In the genomic region with DNA sequence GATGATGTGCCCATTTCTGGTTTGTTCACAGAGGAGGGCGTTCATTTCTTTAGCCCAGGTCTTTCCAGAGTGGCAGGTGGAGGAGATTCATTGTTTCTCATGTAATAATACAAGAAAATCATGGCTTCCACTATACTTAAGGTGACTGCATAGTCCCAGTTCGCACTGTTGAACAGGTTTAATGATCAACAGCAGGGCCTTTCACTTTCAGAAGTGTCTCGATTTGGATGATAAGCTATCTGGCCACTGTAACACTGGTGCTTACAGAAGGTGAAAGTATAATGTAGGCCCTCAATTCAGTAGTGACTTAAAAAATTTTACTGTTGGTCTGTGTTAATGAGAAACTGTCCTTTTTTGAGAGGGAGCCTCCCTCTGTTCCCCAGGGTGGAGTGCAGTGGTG, we compare ENCODE assay signal across 8 cellular contexts. TPM values are rescaled to one million over a fixed set of nuclear protein-coding genes. Genes with fewer than 3 reads are reported as not detected.
DNase-seq lines count a peak whose midpoint lies in the region; ATAC-seq and TF ChIP-seq lines count a peak whose summit lies in the region.

No MANE protein-coding gene starts in this region.

- peak in 2 of 3 donors; percentile 26 to 85 for DNase-seq in CD4-positive, CD25-positive, alpha-beta regulatory T cell
- DNase-seq in sigmoid colon (no peak), ureter (ENCODE audit: low spot score) (no peak), NCI-H774 (lab: John Stamatoyannopoulos, UW) (no peak), SW 1271 (lab: John Stamatoyannopoulos, UW) (no peak)

- H3K9me3 ChIP-seq in CD4-positive, CD25-positive, alpha-beta regulatory T cell (ENCODE audit: control insufficient read depth in 2 of 2, low read length in 2 of 2), result no peaks in the 10 kb centered on the region
- no peaks in the 10 kb centered on the region for H3K9me3 ChIP-seq in sigmoid colon

- no peaks in the 10 kb centered on the region for H3K9me3 Mint-ChIP-seq in CD4-positive, CD25-positive, alpha-beta regulatory T cell
- H3K9me3 Mint-ChIP-seq in dendritic cell treated with granulocyte-macrophage colony-stimulating factor and Interleukin-4, amounts not matched to agents 40 ng/mL and 50 ng/mL, for 4 days, result no peaks in the 10 kb centered on the region

- H3K27me3 Mint-ChIP-seq in CD4-positive, CD25-positive, alpha-beta regulatory T cell, result peaks cover 8% of the 10 kb centered on the region
- no peaks in the 10 kb centered on the region for H3K27me3 Mint-ChIP-seq in dendritic cell treated with granulocyte-macrophage colony-stimulating factor and Interleukin-4, amounts not matched to agents 40 ng/mL and 50 ng/mL, for 4 days

- no peaks in the 10 kb centered on the region for H3K27me3 ChIP-seq in CD4-positive, CD25-positive, alpha-beta regulatory T cell (ENCODE audit: control insufficient read depth, insufficient read depth, low read length)
- no peaks in the 10 kb centered on the region for H3K27me3 ChIP-seq in sigmoid colon

- peak overlapping the region; percentile 38 to 97 (median 95) for H3K27ac Mint-ChIP-seq in CD4-positive, CD25-positive, alpha-beta regulatory T cell
- peak overlapping the region; percentile 97 for H3K27ac Mint-ChIP-seq in dendritic cell treated with granulocyte-macrophage colony-stimulating factor and Interleukin-4, amounts not matched to agents 40 ng/mL and 50 ng/mL, for 4 days

- TF ChIP-seq POLR2A in sigmoid colon (IDR thresholded peaks at IDR 0.05), result no peak

- TF ChIP-seq CTCF in sigmoid colon (IDR thresholded peaks at IDR 0.05), result no peak

- WGBS in sigmoid colon, 2 donors, result 25 to 45% methylated on average over 3 of the region's 3 CpGs

- H3K4me3 ChIP-seq in CD4-positive, CD25-positive, alpha-beta regulatory T cell (ENCODE audit: low read depth, low read length), result peak overlapping the region; percentile 89
- H3K4me3 ChIP-seq in sigmoid colon, result peak overlapping the region in 3 of 4 donors; percentile 66 to 100 (median 98)

- peaks cover 34% of the 10 kb centered on the region for H3K36me3 ChIP-seq in CD4-positive, CD25-positive, alpha-beta regulatory T cell (ENCODE audit: control insufficient read depth, insufficient read depth, low read length)
- peaks cover 0 to 17% (median 3%) of the 10 kb centered on the region in 4 donors for H3K36me3 ChIP-seq in sigmoid colon

- peaks cover 38% of the 10 kb centered on the region for H3K4me1 ChIP-seq in CD4-positive, CD25-positive, alpha-beta regulatory T cell (ENCODE audit: control insufficient read depth, insufficient read depth, low read length, poor library complexity, severe bottlenecking)
- H3K4me1 ChIP-seq in sigmoid colon, result peaks cover 0 to 29% (median 24%) of the 10 kb centered on the region in 4 donors

- H3K4me3 Mint-ChIP-seq in CD4-positive, CD25-positive, alpha-beta regulatory T cell, result peak overlapping the region; percentile 92 to 99 (median 98)
- H3K4me3 Mint-ChIP-seq in dendritic cell treated with granulocyte-macrophage colony-stimulating factor and Interleukin-4, amounts not matched to agents 40 ng/mL and 50 ng/mL, for 4 days, result peak overlapping the region; percentile 93

- H3K27ac ChIP-seq in CD4-positive, CD25-positive, alpha-beta regulatory T cell (ENCODE audit: insufficient read depth, low read length, poor library complexity, severe bottlenecking), result peak overlapping the region; percentile 95
- H3K27ac ChIP-seq in sigmoid colon, result no peak overlapping the region

- peaks cover 20% of the 10 kb centered on the region for H3K36me3 Mint-ChIP-seq in CD4-positive, CD25-positive, alpha-beta regulatory T cell
- H3K36me3 Mint-ChIP-seq in dendritic cell treated with granulocyte-macrophage colony-stimulating factor and Interleukin-4, amounts not matched to agents 40 ng/mL and 50 ng/mL, for 4 days (ENCODE audit: low read depth), result peaks cover 43% of the 10 kb centered on the region

- TF ChIP-seq EP300 in sigmoid colon (IDR thresholded peaks at IDR 0.05), result no peak

- peaks cover 12 to 64% (median 44%) of the 10 kb centered on the region in 4 donors for H3K4me1 Mint-ChIP-seq in CD4-positive, CD25-positive, alpha-beta regulatory T cell
- peaks cover 34% of the 10 kb centered on the region for H3K4me1 Mint-ChIP-seq in dendritic cell treated with granulocyte-macrophage colony-stimulating factor and Interleukin-4, amounts not matched to agents 40 ng/mL and 50 ng/mL, for 4 days (ENCODE audit: low read depth)

- ATAC-seq in CD4-positive, CD25-positive, alpha-beta regulatory T cell (ENCODE audit: low read depth in 2 of 2), result no peak
- ATAC-seq in GM19397 (IDR thresholded peaks at IDR 0.05; ENCODE audit: unreplicated experiment), result peak; percentile 45
- ATAC-seq in HG03460 (IDR thresholded peaks at IDR 0.05; ENCODE audit: unreplicated experiment), result peak; percentile 46

- intact Hi-C loops in dendritic cell treated with granulocyte-macrophage colony-stimulating factor and Interleukin-4, amounts not matched to agents 40 ng/mL and 50 ng/mL, for 4 days (cut with micrococcal nuclease), result no loop called here
- intact Hi-C loops in sigmoid colon (cut with DNase I), result loop anchor here (5.0 to 10.0 kb wide), 3 partner anchors 83 to 367 kb away; partner anchors contain the start of genes CABLES1 and NPC1

RNA-seq across cellular contexts. Expression of gene RMC1, which starts 1.4 kb away (rescaled TPM):
- total RNA-seq in CD4-positive, CD25-positive, alpha-beta regulatory T cell, result 62.1 TPM
- polyA plus RNA-seq in CD4-positive, CD25-positive, alpha-beta regulatory T cell, result 10 to 100 TPM; 36.8 to 51.8 (median 44.0) TPM
- total RNA-seq in sigmoid colon, result 10 to 100 TPM; 11.8 to 21.6 (median 17.4) TPM
- polyA plus RNA-seq in sigmoid colon, result 10 to 100 TPM; 19.8 to 38.1 (median 27.9) TPM
- total RNA-seq in ureter, result 27.5 TPM

RNA-seq across cellular contexts. Expression of gene RIOK3, which starts 51.6 kb away (rescaled TPM):
- total RNA-seq in CD4-positive, CD25-positive, alpha-beta regulatory T cell, result 136 TPM
- 10 to 100 TPM; 43.2 to 60.7 (median 48.6) TPM for polyA plus RNA-seq in CD4-positive, CD25-positive, alpha-beta regulatory T cell
- 10 to 100 TPM; 38.2 to 54.6 (median 45.6) TPM for total RNA-seq in sigmoid colon
- 100 to 1,000 TPM in 2 of 3 donors, 10 to 100 TPM in 1; 71.3 to 206 (median 161) TPM for polyA plus RNA-seq in sigmoid colon
- 73.4 TPM for total RNA-seq in ureter

Comparison
In these comparisons a context has a peak if more than half of its experiments do, and no peak if none do; other contexts are left out.
1. ATAC-seq: peak in GM19397 (single experiment) and HG03460 (single experiment); none in CD4-positive, CD25-positive, alpha-beta regulatory T cell (0 of 2).
2. DNase-seq: peak in CD4-positive, CD25-positive, alpha-beta regulatory T cell (2 of 3); none in sigmoid colon (single experiment), ureter (single experiment), NCI-H774 (single experiment) and SW 1271 (0 of 2).